Comparison of ENCODE assay signal across 9 cellular contexts in genomic region chr15:90095521-90095959, GRCh38. TPM values are rescaled to one million over a fixed set of nuclear protein-coding genes. Genes with fewer than 3 reads are reported as not detected.
A peak's percentile ranks its signal among the peaks of the same experiment; 100 is the strongest.
DNase-seq lines count a peak whose midpoint lies in the region; ATAC-seq, FAIRE-seq and TF ChIP-seq lines count a peak whose summit lies in the region.
"Had no signal": no experiment of that assay in that cellular context is flagged by ENCODE, and none has a peak within 500 bp of the region (broad histone marks: within the 10 kb centered on the region; RNA-seq: fewer than 3 reads in every experiment).

No MANE protein-coding gene starts in this region.

- intact Hi-C loops in left ventricle myocardium inferior (cut with micrococcal nuclease) (no loop called here), thyroid gland (cut with DNase I) (no loop called here)

- H3K9me3 ChIP-seq in left ventricle myocardium inferior (replicated peaks) = no peaks in the 10 kb centered on the region
- H3K9me3 ChIP-seq in thyroid gland = no peaks in the 10 kb centered on the region
- H3K9me3 ChIP-seq: MG63 had no signal

- H3K4me1 ChIP-seq in left ventricle myocardium inferior (peaks cover 84% of the 10 kb centered on the region), thyroid gland (peaks cover 18 to 31% of the 10 kb centered on the region in 2 donors)

- H3K9me3 Mint-ChIP-seq in activated T-cell treated with anti-CD3 and anti-CD28 coated beads, Interleukin-2, amount 50 U/mL, for 24 hours = no peaks in the 10 kb centered on the region

- TF ChIP-seq CTCF in left ventricle myocardium inferior (IDR thresholded peaks at IDR 0.05; ENCODE audit: borderline replicate concordance) = no peak
- peak in 1 of 6 experiments; percentile 4 for TF ChIP-seq CTCF in thyroid gland (IDR thresholded peaks at IDR 0.05)

- ATAC-seq in GM18520 (IDR thresholded peaks at IDR 0.05; ENCODE audit: unreplicated experiment) (no peak), GM21737 (IDR thresholded peaks at IDR 0.05; ENCODE audit: unreplicated experiment) (no peak)

- peak overlapping the region; percentile 89 for H3K27ac Mint-ChIP-seq in activated T-cell treated with anti-CD3 and anti-CD28 coated beads, Interleukin-2, amount 50 U/mL, for 24 hours

- WGBS in thyroid gland, 2 donors = 19 to 45% methylated on average over 3 of the region's 3 CpGs

- peak overlapping the region; percentile 76 for H3K27ac ChIP-seq in left ventricle myocardium inferior (replicated peaks)
- peak overlapping the region; percentile 47 to 61 (median 48) for H3K27ac ChIP-seq in thyroid gland

- H3K4me1 Mint-ChIP-seq in activated T-cell treated with anti-CD3 and anti-CD28 coated beads, Interleukin-2, amount 50 U/mL, for 24 hours (ENCODE audit: low read depth) = peaks cover 70% of the 10 kb centered on the region

- TF ChIP-seq POLR2A in thyroid gland (IDR thresholded peaks at IDR 0.05) = no peak

- no peaks in the 10 kb centered on the region for H3K27me3 ChIP-seq in left ventricle myocardium inferior (ENCODE audit: low read depth)
- H3K27me3 ChIP-seq in thyroid gland = no peaks in the 10 kb centered on the region
- H3K27me3 ChIP-seq: MG63 had no signal

- no peaks in the 10 kb centered on the region for H3K27me3 Mint-ChIP-seq in activated T-cell treated with anti-CD3 and anti-CD28 coated beads, Interleukin-2, amount 50 U/mL, for 24 hours

- peaks cover 31% of the 10 kb centered on the region for H3K36me3 Mint-ChIP-seq in activated T-cell treated with anti-CD3 and anti-CD28 coated beads, Interleukin-2, amount 50 U/mL, for 24 hours (ENCODE audit: low read depth)

- no peak for FAIRE-seq in GM19239 (lab: Jason Lieb, UNC)

- peaks cover 6% of the 10 kb centered on the region for H3K36me3 ChIP-seq in left ventricle myocardium inferior
- H3K36me3 ChIP-seq in thyroid gland = no peaks in the 10 kb centered on the region

- H3K4me3 ChIP-seq in left ventricle myocardium inferior (no peak overlapping the region), thyroid gland (replicated peaks in 1 of 3) (no peak overlapping the region)
- H3K4me3 ChIP-seq: MG63 had no signal

- no peak for DNase-seq in activated T-cell treated with anti-CD3 and anti-CD28 coated beads, Interleukin-2, amount 50 U/mL, for 24 hours
- no peak for DNase-seq in activated T-cell treated with anti-CD3 and anti-CD28 coated beads for 4 hours
- DNase-seq in SHP77 (lab: John Stamatoyannopoulos, UW) = peak; percentile 44 to 64
- DNase-seq in left ventricle myocardium inferior = no peak
- peak; percentile 58 to 60 for DNase-seq in thyroid gland
- DNase-seq in GM19239 (ENCODE audit: insufficient read length, low spot score) = no peak
- DNase-seq: MG63 had no signal

- H3K4me3 Mint-ChIP-seq in activated T-cell treated with anti-CD3 and anti-CD28 coated beads, Interleukin-2, amount 50 U/mL, for 24 hours = peak overlapping the region; percentile 56

RNA-seq across cellular contexts. Expression of gene IDH2, which starts 6.7 kb away (rescaled TPM):
- total RNA-seq in left ventricle myocardium inferior (933 TPM), thyroid gland (10 to 100 TPM; 29.4 to 49.6 (median 33.5) TPM)

Comparison
In these comparisons a context has a peak if more than half of its experiments do, and no peak if none do; other contexts are left out.
1. DNase-seq: peak in SHP77 (2 of 2) and thyroid gland (2 of 2); none in activated T-cell treated with anti-CD3 and anti-CD28 coated beads, Interleukin-2, amount 50 U/mL, for 24 hours (single experiment), activated T-cell treated with anti-CD3 and anti-CD28 coated beads for 4 hours (single experiment), left ventricle myocardium inferior (single experiment) and GM19239 (single experiment).
2. RNA of gene IDH2, which starts 6.7 kb away (total RNA-seq): 933 TPM in left ventricle myocardium inferior (single experiment); 29.4 to 49.6 TPM in thyroid gland; every median in the first group is over 10 times any median in the second.